ENCODE assay signal across 11 cellular contexts in the genomic region with DNA sequence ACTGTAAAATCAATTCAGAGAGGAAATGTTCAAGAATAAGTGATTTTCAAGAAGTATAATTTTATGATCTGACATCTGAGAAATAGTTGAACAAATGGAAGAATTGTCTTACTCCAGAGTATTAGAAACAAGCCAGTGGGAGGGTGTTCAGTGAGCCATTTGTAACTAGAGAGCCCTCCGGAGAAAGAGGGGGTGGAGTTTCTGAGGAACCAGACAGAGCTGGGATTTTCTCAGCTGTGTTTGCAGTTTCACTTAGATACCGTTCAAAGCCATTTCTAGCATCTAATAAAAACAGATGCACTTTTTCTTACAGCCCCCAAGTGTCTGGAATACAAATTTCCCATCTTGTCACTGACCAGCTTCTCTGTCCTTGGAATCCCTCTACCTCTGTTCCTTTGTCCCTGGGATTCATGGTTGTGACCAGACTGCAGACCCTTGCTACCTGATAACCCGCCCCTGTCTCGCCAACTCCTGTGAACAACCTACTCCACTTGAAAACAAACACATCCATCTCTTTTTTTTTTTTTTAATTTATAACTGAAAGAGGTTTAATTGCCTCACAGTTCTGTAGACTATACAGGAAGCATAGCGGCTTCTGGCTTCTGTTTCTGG.
DNase-seq lines count a peak whose midpoint lies in the region; ATAC-seq, FAIRE-seq and TF ChIP-seq lines count a peak whose summit lies in the region.
"Had no signal": no experiment of that assay in that cellular context is flagged by ENCODE, and none has a peak within 500 bp of the region (broad histone marks: within the 10 kb centered on the region; RNA-seq: fewer than 3 reads in every experiment).

No MANE protein-coding gene starts in this region.

- peaks cover 0 to 6% (median 5%) of the 10 kb centered on the region in 3 donors for H3K4me1 ChIP-seq in pancreas

- H3K9me3 ChIP-seq in pancreas, result no peaks in the 10 kb centered on the region

- H3K36me3 ChIP-seq in pancreas, result no peaks in the 10 kb centered on the region

- TF ChIP-seq CTCF in pancreas (IDR thresholded peaks at IDR 0.05), result no peak

- no peaks in the 10 kb centered on the region for H3K27me3 ChIP-seq in pancreas

- no peak for TF ChIP-seq POLR2A in GM12892 (IDR thresholded peaks at IDR 0.05; ENCODE audit: low read depth, low read length)

- no peaks in the 10 kb centered on the region for H3K9me3 Mint-ChIP-seq in central memory CD8-positive, alpha-beta T cell

- ATAC-seq in central memory CD8-positive, alpha-beta T cell (replicated peaks; ENCODE audit: extremely low read depth, poor library complexity, severe bottlenecking), result no peak
- peak; percentile 56 to 76 (median 69) for ATAC-seq in pancreas
- ATAC-seq: PC-3 had no signal

- intact Hi-C loops in pancreas (cut with DNase I), result no loop called here

- WGBS in pancreas, 2 donors, result 38 to 45% methylated on average over 5 of the region's 5 CpGs

- no peak overlapping the region for H3K4me3 Mint-ChIP-seq in central memory CD8-positive, alpha-beta T cell
- H3K4me3 Mint-ChIP-seq: stimulated activated naive CD8-positive, alpha-beta T cell treated with anti-CD3 and anti-CD28 coated beads, Interleukin-15, Interleukin-2, amounts not matched to agents 100 ng/mL and 50 ng/mL, for 24 hours had no signal

- peak; percentile 48 for FAIRE-seq in GM18507 (lab: Jason Lieb, UNC)
- no peak for FAIRE-seq in pancreas (lab: Jason Lieb, UNC)
- FAIRE-seq in GM12892 (lab: Jason Lieb, UNC), result no peak
- FAIRE-seq: colon, small intestine had no signal

- H3K27ac Mint-ChIP-seq in central memory CD8-positive, alpha-beta T cell (ENCODE audit: low read depth), result peak overlapping the region; percentile 64
- H3K27ac Mint-ChIP-seq: stimulated activated naive CD8-positive, alpha-beta T cell treated with anti-CD3 and anti-CD28 coated beads, Interleukin-15, Interleukin-2, amounts not matched to agents 100 ng/mL and 50 ng/mL, for 24 hours had no signal

- DNase-seq in GM18507 (ENCODE audit: extremely low spot score, insufficient read length, low read depth), result no peak
- DNase-seq in NCI-H2029 treated with DMSO at 0.1 percent for 48 hours (lab: John Stamatoyannopoulos, UW), result peak; percentile 89
- DNase-seq in central memory CD8-positive, alpha-beta T cell (ENCODE audit: low spot score in 2 of 2), result no peak
- DNase-seq in pancreas, result no peak
- no peak for DNase-seq in NCI-H146 (lab: John Stamatoyannopoulos, UW)
- no peak for DNase-seq in activated effector memory CD4-positive, alpha-beta T cell treated with anti-CD3 and anti-CD28 coated beads, Interleukin-2, amount 50 U/mL, for 16 hours
- no peak for DNase-seq in GM12892 (ENCODE audit: insufficient read length)
- DNase-seq: PC-3, small intestine had no signal

- no peaks in the 10 kb centered on the region for H3K27me3 Mint-ChIP-seq in central memory CD8-positive, alpha-beta T cell
- H3K27me3 Mint-ChIP-seq: stimulated activated naive CD8-positive, alpha-beta T cell treated with anti-CD3 and anti-CD28 coated beads, Interleukin-15, Interleukin-2, amounts not matched to agents 100 ng/mL and 50 ng/mL, for 24 hours had no signal

- H3K4me1 Mint-ChIP-seq in central memory CD8-positive, alpha-beta T cell, result peaks cover 37% of the 10 kb centered on the region

- peaks cover 4% of the 10 kb centered on the region for H3K36me3 Mint-ChIP-seq in central memory CD8-positive, alpha-beta T cell (ENCODE audit: insufficient read depth)

- peak overlapping the region in 1 of 4 donors; percentile 2 for H3K27ac ChIP-seq in pancreas

- H3K4me3 ChIP-seq in pancreas, result no peak overlapping the region
